ENCODE assay signal across 8 cellular contexts in genomic region chr19:36009220-36009619, GRCh38. TPM values are rescaled to one million over a fixed set of nuclear protein-coding genes. Genes with fewer than 3 reads are reported as not detected.
DNase-seq lines count a peak whose midpoint lies in the region; ATAC-seq and TF ChIP-seq lines count a peak whose summit lies in the region.

No MANE protein-coding gene starts in this region.

- peaks cover 0 to 3% (median 0%) of the 10 kb centered on the region in 7 donors for H3K9me3 Mint-ChIP-seq in CD14-positive monocyte

- H3K9ac ChIP-seq in KMS-11, result no peak overlapping the region

- no peaks in the 10 kb centered on the region; the same call in 1 of the 2 replicates for H3K79me2 ChIP-seq in KMS-11 (ENCODE audit: insufficient read depth, low read depth)

- H4K20me1 ChIP-seq in KMS-11 (ENCODE audit: insufficient read depth), result no peaks in the 10 kb centered on the region

- no peak overlapping the region for H2AFZ ChIP-seq in KMS-11 (ENCODE audit: low read depth)

- peaks cover 17 to 25% (median 22%) of the 10 kb centered on the region in 3 donors for H3K27me3 Mint-ChIP-seq in CD14-positive monocyte (ENCODE audit: low read depth in 3 of 3)

- H3K4me1 ChIP-seq in KMS-11 (ENCODE audit: low read depth, poor library complexity, severe bottlenecking), result peaks cover 5% of the 10 kb centered on the region

- H3K27ac ChIP-seq in KMS-11, result no peak overlapping the region

- TF ChIP-seq CTCF in CD14-positive monocyte (IDR thresholded peaks at IDR 0.05) (no peak), KMS-11 (conservative IDR thresholded peaks at IDR 0.05; ENCODE audit: low read depth, low read length) (no peak)

- H3K27ac Mint-ChIP-seq in CD14-positive monocyte, result no peak overlapping the region

- no peaks in the 10 kb centered on the region for H3K36me3 ChIP-seq in KMS-11 (ENCODE audit: insufficient read depth)

- H3K36me3 Mint-ChIP-seq in CD14-positive monocyte, result peaks cover 7 to 8% of the 10 kb centered on the region in 2 donors

- H3K4me2 ChIP-seq in KMS-11, result peak overlapping the region; percentile 39; the same call in 1 of the 2 replicates

- H3K4me3 Mint-ChIP-seq in CD14-positive monocyte, result peak overlapping the region; percentile 53 to 71

- no peak overlapping the region for H3K4me3 ChIP-seq in KMS-11 (IDR thresholded peaks at IDR 0.05; ENCODE audit: insufficient read depth, low read depth, low read length)

- no peaks in the 10 kb centered on the region for H3K27me3 ChIP-seq in KMS-11 (ENCODE audit: insufficient read depth, low read depth)

- DNase-seq in CD14-positive monocyte (ENCODE audit: low spot score) (no peak), T-helper 2 cell (peak in 3 of 5 experiments; percentile 29 to 74 (median 34)), islet precursor cell (peak; percentile 82)
- DNase-seq in central memory CD4-positive, alpha-beta T cell, result peak; percentile 21
- DNase-seq in stimulated activated CD4-positive, alpha-beta T cell treated with anti-CD3 and anti-CD28 coated beads, Interleukin-15, amount 100 ng/mL, for 24 hours, result peak; percentile 76

- peaks cover 22% of the 10 kb centered on the region for H3K4me1 Mint-ChIP-seq in CD14-positive monocyte

- no peak for ATAC-seq in GM21786 (IDR thresholded peaks at IDR 0.05; ENCODE audit: unreplicated experiment)
- ATAC-seq in HG02885 (IDR thresholded peaks at IDR 0.05; ENCODE audit: poor library complexity, unreplicated experiment), result no peak

- intact Hi-C loops in CD14-positive monocyte (cut with micrococcal nuclease), result no loop called here

RNA-seq across cellular contexts. Expression of gene SYNE4, which starts 0.6 kb away (rescaled TPM):
- not detected for polyA plus RNA-seq in CD14-positive monocyte

RNA-seq across cellular contexts. Expression of gene ALKBH6, which starts 4.8 kb away (rescaled TPM):
- polyA plus RNA-seq in CD14-positive monocyte, result 10 to 100 TPM; 13.1 to 16.1 TPM

RNA-seq across cellular contexts. Expression of gene SDHAF1, which starts 14.2 kb away (rescaled TPM):
- polyA plus RNA-seq in CD14-positive monocyte, result 10 to 100 TPM; 19.0 to 26.9 TPM

RNA-seq across cellular contexts. Expression of gene CLIP3, which starts 23.5 kb away (rescaled TPM):
- polyA plus RNA-seq in CD14-positive monocyte, result not detected

RNA-seq across cellular contexts. Expression of gene THAP8, which starts 44.9 kb away (rescaled TPM):
- polyA plus RNA-seq in CD14-positive monocyte, result 1 to 10 TPM; 2.4 to 6.0 TPM
